Comparison of ENCODE assay signal across 11 cellular contexts in the genomic region with DNA sequence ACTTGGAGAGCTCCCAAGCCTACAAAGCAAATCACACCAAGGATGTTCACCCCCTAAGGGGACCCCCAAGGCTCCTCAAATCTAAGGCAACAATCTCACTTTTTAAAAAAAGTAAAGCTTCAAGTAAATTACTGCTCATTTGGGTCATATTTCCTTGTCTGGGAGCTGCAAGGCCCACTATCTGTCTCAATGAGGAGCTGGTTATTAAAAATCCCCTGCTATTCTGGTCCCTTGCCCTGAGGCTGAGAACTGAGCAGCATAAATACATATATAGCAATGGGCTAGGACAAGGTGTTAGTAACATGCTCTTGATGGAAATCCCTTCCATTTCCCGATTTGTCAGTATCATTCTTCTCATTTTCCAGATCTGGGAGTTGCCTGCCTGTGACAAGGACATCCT.
DNase-seq lines count a peak whose midpoint lies in the region; ATAC-seq and TF ChIP-seq lines count a peak whose summit lies in the region.
"Had no signal": no experiment of that assay in that cellular context is flagged by ENCODE, and none has a peak within 500 bp of the region (broad histone marks: within the 10 kb centered on the region; RNA-seq: fewer than 3 reads in every experiment).

No MANE protein-coding gene starts in this region.

- no peaks in the 10 kb centered on the region for H3K9me3 Mint-ChIP-seq in activated naive CD8-positive, alpha-beta T cell treated with anti-CD3 and anti-CD28 coated beads for 36 hours

- no peaks in the 10 kb centered on the region for H3K27me3 Mint-ChIP-seq in activated naive CD8-positive, alpha-beta T cell treated with anti-CD3 and anti-CD28 coated beads for 36 hours

- H3K36me3 ChIP-seq in heart right ventricle (peaks cover 0 to 93% (median 7%) of the 10 kb centered on the region in 9 donors), mesodermal cell (ENCODE audit: control insufficient read depth, insufficient read depth, low read length) (peaks cover 81% of the 10 kb centered on the region), upper lobe of right lung (peaks cover 21% of the 10 kb centered on the region)
- H3K36me3 ChIP-seq: HAP-1 had no signal

- peak overlapping the region; percentile 98 for H3K27ac Mint-ChIP-seq in activated naive CD8-positive, alpha-beta T cell treated with anti-CD3 and anti-CD28 coated beads for 36 hours

- peak in 1 of 9 donors; percentile 2 for TF ChIP-seq CTCF in heart right ventricle (IDR thresholded peaks at IDR 0.05)
- TF ChIP-seq CTCF in upper lobe of right lung (IDR thresholded peaks at IDR 0.05) = no peak

- H3K9me3 ChIP-seq in heart right ventricle (no peaks in the 10 kb centered on the region), mesodermal cell (ENCODE audit: control insufficient read depth, low read length) (no peaks in the 10 kb centered on the region), upper lobe of right lung (no peaks in the 10 kb centered on the region)
- H3K9me3 ChIP-seq: BLaER1 treated with 17β-estradiol and CSF1 and Interleukin-3, amounts not matched to agents 10 nM and 100 nM; HAP-1 had no signal

- H3K27me3 ChIP-seq in heart right ventricle (no peaks in the 10 kb centered on the region), upper lobe of right lung (no peaks in the 10 kb centered on the region)
- H3K27me3 ChIP-seq: BLaER1 treated with 17β-estradiol and CSF1 and Interleukin-3, amounts not matched to agents 10 nM and 100 nM had no signal

- ATAC-seq in heart right ventricle = no peak
- no peak for ATAC-seq in left cardiac atrium
- ATAC-seq in upper lobe of right lung = no peak
- ATAC-seq in GM18502 (IDR thresholded peaks at IDR 0.05; ENCODE audit: poor library complexity, unreplicated experiment) = no peak

- intact Hi-C loops in heart right ventricle (cut with DNase I) = loop anchor here in 6 of 10 donors (5.0 to 10.0 kb wide), 9 partner anchors 39 to 173 kb away; no protein-coding TSS in a partner anchor
- intact Hi-C loops in left cardiac atrium (cut with DNase I) = loop anchor here in 1 of 2 donors (5.0 kb wide), 2 partner anchors 39 to 54 kb away; no protein-coding TSS in a partner anchor
- intact Hi-C loops in upper lobe of right lung (cut with DNase I) = no loop called here

- H3K4me1 ChIP-seq in heart right ventricle (peaks cover 27 to 100% (median 95%) of the 10 kb centered on the region in 9 donors), mesodermal cell (ENCODE audit: control insufficient read depth, insufficient read depth, low read length, poor library complexity, severe bottlenecking) (peaks cover 53% of the 10 kb centered on the region), upper lobe of right lung (peaks cover 79% of the 10 kb centered on the region)
- H3K4me1 ChIP-seq: HAP-1 had no signal

- H3K4me1 Mint-ChIP-seq in activated naive CD8-positive, alpha-beta T cell treated with anti-CD3 and anti-CD28 coated beads for 36 hours = peaks cover 96% of the 10 kb centered on the region

- peak overlapping the region; percentile 72 for H3K4me3 Mint-ChIP-seq in activated naive CD8-positive, alpha-beta T cell treated with anti-CD3 and anti-CD28 coated beads for 36 hours

- peaks cover 90% of the 10 kb centered on the region for H3K36me3 Mint-ChIP-seq in activated naive CD8-positive, alpha-beta T cell treated with anti-CD3 and anti-CD28 coated beads for 36 hours

- 13 to 28% methylated on average over 1 of the region's 1 CpG for WGBS in heart right ventricle, 2 donors
- WGBS in mesodermal cell (ENCODE audit: insufficient coverage in 2 of 2), 2 experiments = 86 to 100% methylated on average over 1 of the region's 1 CpG

- H3K27ac ChIP-seq in heart right ventricle (peak overlapping the region in 9 of 10 donors; percentile 54 to 84 (median 75)), mesodermal cell (ENCODE audit: low read depth, low read length, severe bottlenecking) (peak overlapping the region; percentile 94), upper lobe of right lung (peak overlapping the region; percentile 63)

- H3K4me3 ChIP-seq in heart right ventricle (peak overlapping the region in 1 of 10 donors; percentile 7), mesodermal cell (ENCODE audit: extremely low read depth, insufficient read depth, low read length, poor library complexity, severe bottlenecking) (no peak overlapping the region), upper lobe of right lung (no peak overlapping the region)
- H3K4me3 ChIP-seq: BLaER1 treated with 17β-estradiol and CSF1 and Interleukin-3, amounts not matched to agents 10 nM and 100 nM; HAP-1 had no signal

- no peak for DNase-seq in heart right ventricle
- DNase-seq in left cardiac atrium = no peak
- DNase-seq in activated naive CD8-positive, alpha-beta T cell treated with anti-CD3 and anti-CD28 coated beads for 36 hours = no peak
- no peak for DNase-seq in upper lobe of right lung
- no peak for DNase-seq in DMS 273 treated with DMSO at 0.1 percent for 48 hours (lab: John Stamatoyannopoulos, UW)
- DNase-seq in activated CD4-positive, CD25-positive, alpha-beta regulatory T cell (lab: John Stamatoyannopoulos, UW) = no peak
- DNase-seq: NCI-H69 had no signal
